ENCODE assay signal across 24 cellular contexts in genomic region chrX:140723251-140723650, GRCh38. TPM values are rescaled to one million over a fixed set of nuclear protein-coding genes. Genes with fewer than 3 reads are reported as not detected.
DNase-seq lines count a peak whose midpoint lies in the region; TF ChIP-seq lines count a peak whose summit lies in the region.
"Had no signal": no experiment of that assay in that cellular context is flagged by ENCODE, and none has a peak within 500 bp of the region (broad histone marks: within the 10 kb centered on the region; RNA-seq: fewer than 3 reads in every experiment).

No MANE protein-coding gene starts in this region.

- no peak overlapping the region for H3K27ac Mint-ChIP-seq in endodermal cell
- H3K27ac Mint-ChIP-seq: activated CD4-positive, alpha-beta T cell treated with anti-CD3 and anti-CD28 coated beads, Interleukin-2, amount 10 ng/mL, durations not matched to agents 7 days and 5 days; activated CD8-positive, alpha-beta memory T cell treated with anti-CD3 and anti-CD28 coated beads, Interleukin-2, amount 10 ng/mL, durations not matched to agents 7 days and 5 days; activated naive CD4-positive, alpha-beta T cell treated with anti-CD3 and anti-CD28 coated beads for 36 hours had no signal

- H3K27ac ChIP-seq in endodermal cell (ENCODE audit: low read depth, low read length) (peak overlapping the region; percentile 70), Peyer's patch (no peak overlapping the region)
- H3K27ac ChIP-seq: dorsolateral prefrontal cortex, epithelial cell of prostate, HL-60, upper lobe of left lung, WERI-Rb-1 had no signal

- H3K27me3 ChIP-seq in endodermal cell (ENCODE audit: control insufficient read depth, insufficient read depth, low read length, poor library complexity, severe bottlenecking) = no peaks in the 10 kb centered on the region
- H3K27me3 ChIP-seq in Peyer's patch = no peaks in the 10 kb centered on the region
- H3K27me3 ChIP-seq: upper lobe of left lung had no signal

- no peak for TF ChIP-seq CTCF in AG10803 (conservative IDR thresholded peaks at IDR 0.05; ENCODE audit: low read length)
- TF ChIP-seq CTCF in endodermal cell (conservative IDR thresholded peaks at IDR 0.05) = no peak
- no peak for TF ChIP-seq CTCF in Peyer's patch (IDR thresholded peaks at IDR 0.05)

- H3K4me3 Mint-ChIP-seq in endodermal cell = no peak overlapping the region
- H3K4me3 Mint-ChIP-seq: activated CD4-positive, alpha-beta T cell treated with anti-CD3 and anti-CD28 coated beads, Interleukin-2, amount 10 ng/mL, durations not matched to agents 7 days and 5 days; activated CD8-positive, alpha-beta memory T cell treated with anti-CD3 and anti-CD28 coated beads, Interleukin-2, amount 10 ng/mL, durations not matched to agents 7 days and 5 days; activated naive CD4-positive, alpha-beta T cell treated with anti-CD3 and anti-CD28 coated beads for 36 hours had no signal

- H3K9me3 Mint-ChIP-seq in endodermal cell = no peaks in the 10 kb centered on the region
- H3K9me3 Mint-ChIP-seq: activated naive CD4-positive, alpha-beta T cell treated with anti-CD3 and anti-CD28 coated beads for 36 hours had no signal

- peaks cover 7% of the 10 kb centered on the region for H3K9me3 ChIP-seq in endodermal cell (ENCODE audit: control insufficient read depth, low read length)
- no peaks in the 10 kb centered on the region for H3K9me3 ChIP-seq in Peyer's patch
- H3K9me3 ChIP-seq: upper lobe of left lung had no signal

- H3K4me1 Mint-ChIP-seq in endodermal cell = no peaks in the 10 kb centered on the region
- H3K4me1 Mint-ChIP-seq: activated CD4-positive, alpha-beta T cell treated with anti-CD3 and anti-CD28 coated beads, Interleukin-2, amount 10 ng/mL, durations not matched to agents 7 days and 5 days; activated CD8-positive, alpha-beta memory T cell treated with anti-CD3 and anti-CD28 coated beads, Interleukin-2, amount 10 ng/mL, durations not matched to agents 7 days and 5 days had no signal

- H3K36me3 ChIP-seq in endodermal cell (ENCODE audit: control insufficient read depth, insufficient read depth, low read length) (no peaks in the 10 kb centered on the region), Peyer's patch (no peaks in the 10 kb centered on the region)
- H3K36me3 ChIP-seq: upper lobe of left lung, WERI-Rb-1 had no signal

- H3K4me3 ChIP-seq in AG10803 (ENCODE audit: low read length) (no peak overlapping the region), endodermal cell (ENCODE audit: low read length) (no peak overlapping the region), Peyer's patch (no peak overlapping the region)
- H3K4me3 ChIP-seq: dorsolateral prefrontal cortex, upper lobe of left lung had no signal

- no peak overlapping the region for H3K9ac ChIP-seq in endodermal cell (ENCODE audit: extremely low read depth, low read length, poor library complexity, severe bottlenecking)

- H3K4me1 ChIP-seq in endodermal cell (ENCODE audit: control insufficient read depth, insufficient read depth, low read length) (no peaks in the 10 kb centered on the region), Peyer's patch (no peaks in the 10 kb centered on the region)
- H3K4me1 ChIP-seq: upper lobe of left lung had no signal

- H3K27me3 Mint-ChIP-seq in endodermal cell (ENCODE audit: insufficient read depth) = no peaks in the 10 kb centered on the region
- H3K27me3 Mint-ChIP-seq: activated CD4-positive, alpha-beta T cell treated with anti-CD3 and anti-CD28 coated beads, Interleukin-2, amount 10 ng/mL, durations not matched to agents 7 days and 5 days; activated CD8-positive, alpha-beta memory T cell treated with anti-CD3 and anti-CD28 coated beads, Interleukin-2, amount 10 ng/mL, durations not matched to agents 7 days and 5 days had no signal

- DNase-seq in AG10803 (ENCODE audit: low read depth) (peak; percentile 18), M059J (ENCODE audit: low read depth) (peak; percentile 9), endodermal cell (no peak), kidney tubule cell (ENCODE audit: low spot score) (peak; percentile 22), Peyer's patch (no peak), H4 (ENCODE audit: low spot score) (no peak), NCI-H187 (lab: John Stamatoyannopoulos, UW) (no peak)
- no peak for DNase-seq in effector CD4-positive, alpha-beta T cell
- DNase-seq: activated CD4-positive, alpha-beta T cell treated with anti-CD3 and anti-CD28 coated beads, Interleukin-2, amount 10 ng/mL, durations not matched to agents 7 days and 5 days; activated CD8-positive, alpha-beta memory T cell treated with anti-CD3 and anti-CD28 coated beads, Interleukin-2, amount 10 ng/mL, durations not matched to agents 7 days and 5 days; activated naive CD4-positive, alpha-beta T cell treated with anti-CD3 and anti-CD28 coated beads for 36 hours; amniotic stem cell; central memory CD4-positive, alpha-beta T cell; DMS79; dorsolateral prefrontal cortex; GOT3; NCI-H1105 treated with DMSO at 0.1 percent for 48 hours; NCI-H2081; stimulated activated CD8-positive, alpha-beta memory T cell treated with anti-CD3 and anti-CD28 coated beads, Interleukin-4, amount 100 ng/mL, for 48 hours; T-helper 9 cell; upper lobe of left lung; WERI-Rb-1 had no signal

- 57 to 71% methylated on average over 2 to 3 of the region's 3 CpGs for WGBS in endodermal cell (ENCODE audit: insufficient coverage in 1 of 2, insufficient read length in 1 of 2), 2 experiments

- TF ChIP-seq POLR2A in Peyer's patch (IDR thresholded peaks at IDR 0.05) = no peak

- no peaks in the 10 kb centered on the region for H3K36me3 Mint-ChIP-seq in endodermal cell (ENCODE audit: low read depth)
- H3K36me3 Mint-ChIP-seq: activated CD8-positive, alpha-beta memory T cell treated with anti-CD3 and anti-CD28 coated beads, Interleukin-2, amount 10 ng/mL, durations not matched to agents 7 days and 5 days had no signal

RNA-seq across cellular contexts. Expression of gene LINC00632, which starts 13.7 kb away (rescaled TPM):
- 20.7 and 22.6 TPM in 2 replicates for total RNA-seq in M059J (2014; rRNA removed; shearing (Covaris generic))
- total RNA-seq in endodermal cell (100 to 1,000 TPM; 168 to 247 TPM), Peyer's patch (10 to 100 TPM; 10.3 to 64.4 (median 17.5) TPM)
- polyA plus RNA-seq in endodermal cell (2013, experiment 1 of 2) = 242 TPM
- polyA plus RNA-seq in endodermal cell (2013, experiment 2 of 2) = 251 TPM
- total RNA-seq in H4 (2014; rRNA removed; shearing (Covaris generic)) = 0.54 and 1.5 TPM in 2 replicates
- total RNA-seq: activated naive CD4-positive, alpha-beta T cell treated with anti-CD3 and anti-CD28 coated beads for 36 hours had no signal

Comparison
In these comparisons a context has a peak if more than half of its experiments do, and no peak if none do; other contexts are left out.
1. DNase-seq: peak in AG10803 (single experiment), M059J (single experiment) and kidney tubule cell (single experiment); none in endodermal cell (single experiment), Peyer's patch (0 of 3), H4 (single experiment), NCI-H187 (0 of 2) and effector CD4-positive, alpha-beta T cell (single experiment).